In the genomic region with DNA sequence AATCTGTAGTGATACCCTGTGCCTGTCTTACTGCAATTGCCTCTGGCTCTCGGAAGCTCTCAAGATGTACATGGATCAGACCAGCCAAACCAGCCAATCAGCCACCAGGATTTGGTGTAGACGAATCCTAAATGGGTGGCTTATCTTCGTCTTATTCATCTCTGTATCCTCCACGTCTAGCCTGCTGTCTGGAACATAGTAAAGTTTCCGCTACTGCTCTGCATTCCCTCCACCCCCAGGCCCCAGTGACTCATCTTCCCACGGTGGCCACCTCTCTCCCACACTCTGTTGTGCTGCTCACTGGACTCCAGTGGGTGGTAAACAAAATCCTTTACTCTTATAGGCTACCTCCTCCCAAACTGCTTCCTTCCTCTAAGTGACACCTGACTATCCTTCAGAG, we compare ENCODE assay signal across 8 cellular contexts.
DNase-seq lines count a peak whose midpoint lies in the region; ATAC-seq and TF ChIP-seq lines count a peak whose summit lies in the region.

No MANE protein-coding gene starts in this region.

- peaks cover 2% of the 10 kb centered on the region for H3K36me3 ChIP-seq in rectal smooth muscle tissue (ENCODE audit: control insufficient read depth, insufficient read depth, low read length)

- no peak overlapping the region for H3K9ac ChIP-seq in rectal smooth muscle tissue (ENCODE audit: low read length)

- TF ChIP-seq CTCF in choroid plexus epithelial cell (conservative IDR thresholded peaks at IDR 0.05; ENCODE audit: low read depth, low read length): no peak

- peaks cover 6% of the 10 kb centered on the region for H3K4me1 ChIP-seq in rectal smooth muscle tissue (ENCODE audit: control insufficient read depth, insufficient read depth, low read length)

- DNase-seq in GM04504 (ENCODE audit: low read depth): peak; percentile 10
- DNase-seq in activated CD4-positive, alpha-beta T cell treated with anti-CD3 and anti-CD28 coated beads for 1 hour: peak; percentile 48
- peak; percentile 94 for DNase-seq in choroid plexus epithelial cell (ENCODE audit: low read depth)
- no peak for DNase-seq in GOT3 (lab: John Stamatoyannopoulos, UW)
- DNase-seq in NCI-H1417 treated with DMSO at 0.1 percent for 48 hours (lab: John Stamatoyannopoulos, UW): no peak
- no peak for DNase-seq in HuH-7.5 (ENCODE audit: low spot score)

- ATAC-seq in HG03439 (IDR thresholded peaks at IDR 0.05; ENCODE audit: unreplicated experiment): no peak

- no peaks in the 10 kb centered on the region for H3K27me3 ChIP-seq in rectal smooth muscle tissue (ENCODE audit: control insufficient read depth, insufficient read depth, low read length)

- peak overlapping the region; percentile 58 for H3K27ac ChIP-seq in rectal smooth muscle tissue (ENCODE audit: low read depth, low read length)

- H3K4me3 ChIP-seq in choroid plexus epithelial cell (ENCODE audit: low read depth, low read length) (no peak overlapping the region), rectal smooth muscle tissue (ENCODE audit: low read length) (no peak overlapping the region)

Comparison
In these comparisons a context has a peak if more than half of its experiments do, and no peak if none do; other contexts are left out.
1. DNase-seq: peak in GM04504 (single experiment), activated CD4-positive, alpha-beta T cell treated with anti-CD3 and anti-CD28 coated beads for 1 hour (single experiment) and choroid plexus epithelial cell (single experiment); none in GOT3 (single experiment), NCI-H1417 treated with DMSO at 0.1 percent for 48 hours (single experiment) and HuH-7.5 (single experiment).